ENCODE assay signal across 2 cellular contexts in the genomic region with DNA sequence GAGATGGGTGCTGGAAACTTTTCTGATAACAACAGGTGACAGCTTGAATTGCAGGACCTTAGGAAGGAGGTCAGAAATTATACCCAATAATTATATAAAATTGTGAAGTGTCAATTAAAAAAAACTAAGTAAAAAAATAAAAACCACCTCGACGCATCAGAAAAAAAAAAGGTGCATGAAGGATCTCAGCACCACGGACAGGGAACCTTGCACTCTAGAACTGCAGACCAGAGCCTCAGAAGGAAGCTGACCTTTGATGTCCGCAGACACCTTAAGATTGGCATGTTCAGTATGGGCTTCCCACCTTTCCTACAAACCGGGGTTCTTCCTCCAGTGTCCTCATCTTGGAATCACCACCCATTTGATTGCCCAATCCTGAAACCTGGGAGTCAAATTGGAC.
TF ChIP-seq lines count a peak whose summit lies in the region.

No MANE protein-coding gene starts in this region.

TF ChIP-seq in IMR-90, 13 proteins besides CTCF, POLR2A, EP300 and RAD21:
- TF ChIP-seq BHLHE40 (IDR thresholded peaks at IDR 0.05; ENCODE audit: low read depth, low read length), result no peak
- no peak for TF ChIP-seq SMC3 (IDR thresholded peaks at IDR 0.05; ENCODE audit: low read depth, low read length)
- TF ChIP-seq RCOR1 (IDR thresholded peaks at IDR 0.05; ENCODE audit: insufficient replicate concordance, low read length), result no peak
- no peak for TF ChIP-seq NFE2L2 (IDR thresholded peaks at IDR 0.05; ENCODE audit: low read depth, low read length)
- no peak for TF ChIP-seq MAZ (IDR thresholded peaks at IDR 0.05; ENCODE audit: borderline replicate concordance, low read depth, low read length)
- TF ChIP-seq MAFK (IDR thresholded peaks at IDR 0.05; ENCODE audit: low read depth, low read length), result no peak
- no peak for TF ChIP-seq ELK1 (IDR thresholded peaks at IDR 0.05; ENCODE audit: borderline replicate concordance, low read depth, low read length)
- no peak for TF ChIP-seq USF2 (IDR thresholded peaks at IDR 0.05; ENCODE audit: low read depth, low read length)
- TF ChIP-seq FOS (IDR thresholded peaks at IDR 0.05; ENCODE audit: low read depth, low read length), result no peak
- no peak for TF ChIP-seq MXI1 (IDR thresholded peaks at IDR 0.05; ENCODE audit: borderline replicate concordance, low read depth, low read length)
- no peak for TF ChIP-seq RFX5 (IDR thresholded peaks at IDR 0.05; ENCODE audit: low read depth, low read length)
- TF ChIP-seq CEBPB (IDR thresholded peaks at IDR 0.05; ENCODE audit: low read depth, low read length), result no peak
- no peak for TF ChIP-seq CHD1 (IDR thresholded peaks at IDR 0.05; ENCODE audit: low read depth, low read length)

TF ChIP-seq in GM12878, 131 proteins besides CTCF, POLR2A, EP300 and RAD21:
- no peak for TF ChIP-seq FOXM1 (IDR thresholded peaks at IDR 0.05; ENCODE audit: low read depth, low read length)
- TF ChIP-seq, protein P1, sequence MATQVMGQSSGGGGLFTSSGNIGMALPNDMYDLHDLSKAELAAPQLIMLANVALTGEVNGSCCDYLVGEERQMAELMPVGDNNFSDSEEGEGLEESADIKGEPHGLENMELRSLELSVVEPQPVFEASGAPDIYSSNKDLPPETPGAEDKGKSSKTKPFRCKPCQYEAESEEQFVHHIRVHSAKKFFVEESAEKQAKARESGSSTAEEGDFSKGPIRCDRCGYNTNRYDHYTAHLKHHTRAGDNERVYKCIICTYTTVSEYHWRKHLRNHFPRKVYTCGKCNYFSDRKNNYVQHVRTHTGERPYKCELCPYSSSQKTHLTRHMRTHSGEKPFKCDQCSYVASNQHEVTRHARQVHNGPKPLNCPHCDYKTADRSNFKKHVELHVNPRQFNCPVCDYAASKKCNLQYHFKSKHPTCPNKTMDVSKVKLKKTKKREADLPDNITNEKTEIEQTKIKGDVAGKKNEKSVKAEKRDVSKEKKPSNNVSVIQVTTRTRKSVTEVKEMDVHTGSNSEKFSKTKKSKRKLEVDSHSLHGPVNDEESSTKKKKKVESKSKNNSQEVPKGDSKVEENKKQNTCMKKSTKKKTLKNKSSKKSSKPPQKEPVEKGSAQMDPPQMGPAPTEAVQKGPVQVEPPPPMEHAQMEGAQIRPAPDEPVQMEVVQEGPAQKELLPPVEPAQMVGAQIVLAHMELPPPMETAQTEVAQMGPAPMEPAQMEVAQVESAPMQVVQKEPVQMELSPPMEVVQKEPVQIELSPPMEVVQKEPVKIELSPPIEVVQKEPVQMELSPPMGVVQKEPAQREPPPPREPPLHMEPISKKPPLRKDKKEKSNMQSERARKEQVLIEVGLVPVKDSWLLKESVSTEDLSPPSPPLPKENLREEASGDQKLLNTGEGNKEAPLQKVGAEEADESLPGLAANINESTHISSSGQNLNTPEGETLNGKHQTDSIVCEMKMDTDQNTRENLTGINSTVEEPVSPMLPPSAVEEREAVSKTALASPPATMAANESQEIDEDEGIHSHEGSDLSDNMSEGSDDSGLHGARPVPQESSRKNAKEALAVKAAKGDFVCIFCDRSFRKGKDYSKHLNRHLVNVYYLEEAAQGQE (IDR thresholded peaks at IDR 0.05; ENCODE audit: low read depth, low read length), result peak; percentile 63; the same call in 1 of the 2 replicates
